1 cellular context compared by ENCODE assay signal in the genomic region with DNA sequence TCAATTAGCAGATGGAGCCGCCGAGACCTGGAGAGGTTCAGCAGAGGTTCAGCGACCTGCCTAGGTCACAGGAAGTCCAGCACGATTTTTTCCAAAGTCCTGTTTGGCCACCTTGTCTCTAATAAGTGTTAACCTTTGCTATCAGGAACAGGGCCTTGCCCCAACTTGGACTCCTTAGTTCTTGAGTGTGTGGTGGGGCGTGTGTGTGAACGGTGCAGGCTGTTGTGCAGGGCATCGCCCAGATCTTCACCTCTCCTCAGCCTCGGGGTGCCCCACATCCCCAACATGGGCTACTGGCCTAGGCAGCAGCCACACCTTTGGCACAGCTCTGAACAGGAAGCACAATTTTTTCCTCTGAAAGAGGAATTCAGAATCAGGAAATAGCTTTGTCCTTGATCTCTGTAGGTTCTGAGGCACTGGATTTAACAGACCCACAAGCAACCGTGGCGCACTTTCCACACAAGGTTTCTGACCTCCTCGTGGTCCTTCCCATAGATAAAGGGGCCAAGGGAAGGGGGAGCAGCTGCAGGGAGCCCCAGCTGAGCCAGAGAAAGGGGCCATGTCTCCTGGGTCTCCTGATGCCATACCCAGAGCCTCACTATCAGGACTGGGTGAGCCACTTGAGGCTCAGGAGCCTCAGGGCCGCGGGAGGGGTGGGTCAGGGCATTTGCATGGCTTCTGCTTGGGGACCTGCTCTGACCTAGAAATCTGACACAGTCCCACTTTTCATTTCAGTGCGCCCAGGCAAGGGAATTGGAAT.
A peak's percentile ranks its signal among the peaks of the same experiment; 100 is the strongest.
TF ChIP-seq lines count a peak whose summit lies in the region.

No MANE protein-coding gene starts in this region.

TF ChIP-seq in HepG2, 621 proteins besides CTCF, POLR2A, EP300 and RAD21 (continued from another document and continues in another):
- TF ChIP-seq ARID4A (CRISPR knock-in tag; IDR thresholded peaks at IDR 0.05; ENCODE audit: borderline replicate concordance) (no peak), E2F2 (CRISPR knock-in tag; IDR thresholded peaks at IDR 0.05; ENCODE audit: borderline replicate concordance) (no peak), E2F5 (CRISPR knock-in tag; conservative IDR thresholded peaks at IDR 0.05) (no peak), ZNF660 (CRISPR knock-in tag; IDR thresholded peaks at IDR 0.05; ENCODE audit: borderline replicate concordance, low read depth) (no peak), ZGPAT (CRISPR knock-in tag; IDR thresholded peaks at IDR 0.05) (no peak), ZNF670 (CRISPR knock-in tag; IDR thresholded peaks at IDR 0.05; ENCODE audit: borderline replicate concordance) (0 out of 2 replicates have a peak, but pooled peaks have one; percentile 32), ZNF646 (CRISPR knock-in tag; IDR thresholded peaks at IDR 0.05) (no peak), ZNF251 (CRISPR knock-in tag; IDR thresholded peaks at IDR 0.05) (no peak), FOXC1 (CRISPR knock-in tag; IDR thresholded peaks at IDR 0.05; ENCODE audit: borderline replicate concordance) (no peak), U2AF2 (IDR thresholded peaks at IDR 0.05; ENCODE audit: low read depth, low read length) (no peak), ZNF552 (CRISPR knock-in tag; IDR thresholded peaks at IDR 0.05; ENCODE audit: borderline replicate concordance) (no peak), HCFC1 (IDR thresholded peaks at IDR 0.05; ENCODE audit: low read depth, low read length) (no peak), ZNF292 (CRISPR knock-in tag; IDR thresholded peaks at IDR 0.05; ENCODE audit: borderline replicate concordance, low read depth) (0 out of 2 replicates have a peak, but pooled peaks have one; percentile 2)
- TF ChIP-seq, protein P1, sequence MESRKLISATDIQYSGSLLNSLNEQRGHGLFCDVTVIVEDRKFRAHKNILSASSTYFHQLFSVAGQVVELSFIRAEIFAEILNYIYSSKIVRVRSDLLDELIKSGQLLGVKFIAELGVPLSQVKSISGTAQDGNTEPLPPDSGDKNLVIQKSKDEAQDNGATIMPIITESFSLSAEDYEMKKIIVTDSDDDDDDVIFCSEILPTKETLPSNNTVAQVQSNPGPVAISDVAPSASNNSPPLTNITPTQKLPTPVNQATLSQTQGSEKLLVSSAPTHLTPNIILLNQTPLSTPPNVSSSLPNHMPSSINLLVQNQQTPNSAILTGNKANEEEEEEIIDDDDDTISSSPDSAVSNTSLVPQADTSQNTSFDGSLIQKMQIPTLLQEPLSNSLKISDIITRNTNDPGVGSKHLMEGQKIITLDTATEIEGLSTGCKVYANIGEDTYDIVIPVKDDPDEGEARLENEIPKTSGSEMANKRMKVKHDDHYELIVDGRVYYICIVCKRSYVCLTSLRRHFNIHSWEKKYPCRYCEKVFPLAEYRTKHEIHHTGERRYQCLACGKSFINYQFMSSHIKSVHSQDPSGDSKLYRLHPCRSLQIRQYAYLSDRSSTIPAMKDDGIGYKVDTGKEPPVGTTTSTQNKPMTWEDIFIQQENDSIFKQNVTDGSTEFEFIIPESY (CRISPR knock-in tag; IDR thresholded peaks at IDR 0.05): peak; percentile 14; the same call in 1 of the 2 replicates
- TF ChIP-seq, protein P2, sequence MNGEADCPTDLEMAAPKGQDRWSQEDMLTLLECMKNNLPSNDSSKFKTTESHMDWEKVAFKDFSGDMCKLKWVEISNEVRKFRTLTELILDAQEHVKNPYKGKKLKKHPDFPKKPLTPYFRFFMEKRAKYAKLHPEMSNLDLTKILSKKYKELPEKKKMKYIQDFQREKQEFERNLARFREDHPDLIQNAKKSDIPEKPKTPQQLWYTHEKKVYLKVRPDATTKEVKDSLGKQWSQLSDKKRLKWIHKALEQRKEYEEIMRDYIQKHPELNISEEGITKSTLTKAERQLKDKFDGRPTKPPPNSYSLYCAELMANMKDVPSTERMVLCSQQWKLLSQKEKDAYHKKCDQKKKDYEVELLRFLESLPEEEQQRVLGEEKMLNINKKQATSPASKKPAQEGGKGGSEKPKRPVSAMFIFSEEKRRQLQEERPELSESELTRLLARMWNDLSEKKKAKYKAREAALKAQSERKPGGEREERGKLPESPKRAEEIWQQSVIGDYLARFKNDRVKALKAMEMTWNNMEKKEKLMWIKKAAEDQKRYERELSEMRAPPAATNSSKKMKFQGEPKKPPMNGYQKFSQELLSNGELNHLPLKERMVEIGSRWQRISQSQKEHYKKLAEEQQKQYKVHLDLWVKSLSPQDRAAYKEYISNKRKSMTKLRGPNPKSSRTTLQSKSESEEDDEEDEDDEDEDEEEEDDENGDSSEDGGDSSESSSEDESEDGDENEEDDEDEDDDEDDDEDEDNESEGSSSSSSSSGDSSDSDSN (CRISPR knock-in tag; IDR thresholded peaks at IDR 0.05): 0 out of 2 replicates have a peak, but pooled peaks have one; percentile 8
- TF ChIP-seq, protein P3, sequence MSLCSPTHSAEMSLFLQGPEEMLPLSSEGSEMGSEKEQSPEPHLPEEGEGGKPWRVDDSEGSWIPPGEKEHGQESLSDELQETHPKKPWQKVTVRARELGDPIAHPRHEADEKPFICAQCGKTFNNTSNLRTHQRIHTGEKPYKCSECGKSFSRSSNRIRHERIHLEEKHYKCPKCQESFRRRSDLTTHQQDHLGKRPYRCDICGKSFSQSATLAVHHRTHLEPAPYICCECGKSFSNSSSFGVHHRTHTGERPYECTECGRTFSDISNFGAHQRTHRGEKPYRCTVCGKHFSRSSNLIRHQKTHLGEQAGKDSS (CRISPR knock-in tag; IDR thresholded peaks at IDR 0.05; ENCODE audit: borderline replicate concordance, low read depth): no peak
